ENCODE assay signal across 19 cellular contexts in the genomic region with DNA sequence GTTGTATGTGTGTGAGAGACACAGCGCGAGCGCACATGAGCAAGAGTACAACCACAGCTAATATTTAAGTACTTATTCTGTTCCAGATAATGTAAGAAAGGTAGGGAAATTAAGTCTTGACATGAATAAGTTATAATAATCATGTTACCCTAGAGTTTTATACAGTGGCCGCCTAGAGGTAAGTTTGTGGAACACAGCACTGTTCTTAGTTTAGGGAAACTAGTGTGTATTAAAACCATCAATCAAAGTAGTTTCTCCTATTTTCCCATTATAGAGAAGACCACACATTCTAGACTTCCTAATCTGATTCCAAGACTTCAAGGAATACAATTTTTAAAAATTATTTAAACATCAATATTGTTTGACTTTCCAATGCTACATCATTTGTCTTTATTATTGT. TPM values are rescaled to one million over a fixed set of nuclear protein-coding genes. Genes with fewer than 3 reads are reported as not detected.
DNase-seq lines count a peak whose midpoint lies in the region; TF ChIP-seq lines count a peak whose summit lies in the region.
"Had no signal": no experiment of that assay in that cellular context is flagged by ENCODE, and none has a peak within 500 bp of the region (broad histone marks: within the 10 kb centered on the region; RNA-seq: fewer than 3 reads in every experiment).

No MANE protein-coding gene starts in this region.

- peaks cover 4% of the 10 kb centered on the region for H3K4me1 ChIP-seq in OCI-LY3 (ENCODE audit: low read length)
- H3K4me1 ChIP-seq: adrenal gland had no signal

- H3K4me2 ChIP-seq in OCI-LY3 (ENCODE audit: low read length) = no peak overlapping the region

- BruUV-seq in Calu3 (replicated peaks; lab: Mats Ljungman, UMichigan) = no TSS peak

- no peak overlapping the region for H3K4me3 Mint-ChIP-seq in Calu3 (ENCODE audit: low read depth, unreplicated experiment)
- H3K4me3 Mint-ChIP-seq: T-helper 1 cell treated with Interleukin-12 subunit alpha and Interleukin-12 subunit beta and Interleukin-4 antibody, amounts not matched to agents 30 μg/mL and 1 μg/mL, for 36 hours had no signal

- H3K9me3 Mint-ChIP-seq in Calu3 (ENCODE audit: low read depth, unreplicated experiment) = no peaks in the 10 kb centered on the region
- H3K9me3 Mint-ChIP-seq: T-helper 1 cell treated with Interleukin-12 subunit alpha and Interleukin-12 subunit beta and Interleukin-4 antibody, amounts not matched to agents 30 μg/mL and 1 μg/mL, for 36 hours had no signal

- H3K36me3 ChIP-seq in OCI-LY3 (replicated peaks; ENCODE audit: low read depth, low read length) = no peaks in the 10 kb centered on the region
- H3K36me3 ChIP-seq: adrenal gland, thoracic aorta had no signal

- H3K9me3 ChIP-seq in OCI-LY3 (ENCODE audit: insufficient read depth, low read length) = no peaks in the 10 kb centered on the region
- H3K9me3 ChIP-seq: adrenal gland, thoracic aorta had no signal

- DNase-seq in Calu3 = no peak
- no peak for DNase-seq in epithelial cell of esophagus (ENCODE audit: low read depth)
- DNase-seq in retinal pigment epithelial cell (ENCODE audit: low read depth) = no peak
- no peak for DNase-seq in NK-92 (lab: John Stamatoyannopoulos, UW; ENCODE audit: unreplicated experiment)
- no peak for DNase-seq in activated effector memory CD4-positive, alpha-beta T cell treated with Interleukin-2 at 50 U/mL for 16 hours
- DNase-seq in mesenteric fat pad (ENCODE audit: low spot score) = no peak
- DNase-seq: activated CD4-positive, CD25-positive, alpha-beta regulatory T cell treated with anti-CD3 and anti-CD28 coated beads, Interleukin-2, amount 50 U/mL, for 72 hours; adrenal gland; CD4-positive, CD25-positive, alpha-beta regulatory T cell; EL; erythroblast; hippocampal formation; kidney glomerular epithelial cell; NCI-H1105; NCI-H2107; NCI-H82 had no signal

- H2AFZ ChIP-seq in OCI-LY3 (ENCODE audit: low read depth, low read length) = no peak overlapping the region

- no peaks in the 10 kb centered on the region for H3K79me2 ChIP-seq in OCI-LY3 (ENCODE audit: low read length)

- intact Hi-C loops in Calu3 (cut with micrococcal nuclease; ENCODE audit: unreplicated experiment) = no loop called here

- CTCF ChIA-PET in Calu3 (lab: Charles Lee) = no interaction called here

- H3K27ac Mint-ChIP-seq in Calu3 (ENCODE audit: unreplicated experiment) = no peak overlapping the region
- H3K27ac Mint-ChIP-seq: CD4-positive, CD25-positive, alpha-beta regulatory T cell; T-helper 1 cell treated with Interleukin-12 subunit alpha and Interleukin-12 subunit beta and Interleukin-4 antibody, amounts not matched to agents 30 μg/mL and 1 μg/mL, for 36 hours had no signal

- no peak overlapping the region for H3K27ac ChIP-seq in OCI-LY3 (ENCODE audit: low read length)
- H3K27ac ChIP-seq: adrenal gland, thoracic aorta had no signal

- peaks cover 32% of the 10 kb centered on the region for H3K27me3 ChIP-seq in OCI-LY3 (ENCODE audit: low read depth, low read length)

- H3K4me1 Mint-ChIP-seq in Calu3 (ENCODE audit: low read depth, unreplicated experiment) = peaks cover 71% of the 10 kb centered on the region
- H3K4me1 Mint-ChIP-seq: CD4-positive, CD25-positive, alpha-beta regulatory T cell had no signal

- H3K36me3 Mint-ChIP-seq in Calu3 (ENCODE audit: insufficient read depth, unreplicated experiment) = peaks cover 5% of the 10 kb centered on the region
- H3K36me3 Mint-ChIP-seq: CD4-positive, CD25-positive, alpha-beta regulatory T cell had no signal

- peak; percentile 33 for TF ChIP-seq CTCF in Calu3 (IDR thresholded peaks at IDR 0.05; ENCODE audit: unreplicated experiment)
- 0 out of 2 replicates have a peak, but pooled peaks have one; percentile 17 for TF ChIP-seq CTCF in OCI-LY3 (IDR thresholded peaks at IDR 0.05; ENCODE audit: low read depth, low read length)
- peak; percentile 33 for TF ChIP-seq CTCF in epithelial cell of esophagus (IDR thresholded peaks at IDR 0.05; ENCODE audit: insufficient read depth, low read depth, low read length, missing control alignments)
- TF ChIP-seq CTCF in retinal pigment epithelial cell (conservative IDR thresholded peaks at IDR 0.05; ENCODE audit: low read depth, low read length) = peak; percentile 38

- H3K9ac ChIP-seq in OCI-LY3 (ENCODE audit: low read length) = no peak overlapping the region

- H3K27me3 Mint-ChIP-seq in Calu3 (ENCODE audit: unreplicated experiment) = no peaks in the 10 kb centered on the region

- H3K4me3 ChIP-seq in OCI-LY3 (ENCODE audit: low read length) (no peak overlapping the region), epithelial cell of esophagus (ENCODE audit: low read length) (no peak overlapping the region), retinal pigment epithelial cell (ENCODE audit: low read length) (no peak overlapping the region)
- H3K4me3 ChIP-seq: adrenal gland, thoracic aorta had no signal

- no peaks in the 10 kb centered on the region for H4K20me1 ChIP-seq in OCI-LY3 (ENCODE audit: insufficient read depth, low read length)

RNA-seq across cellular contexts. Expression of gene ALDH1A2, which starts 9.5 kb away (rescaled TPM):
- total RNA-seq in Calu3 (2022) (219 and 231 TPM in 2 replicates), mesenteric fat pad (7.5 TPM)
- total RNA-seq: CD4-positive, CD25-positive, alpha-beta regulatory T cell had no signal

Comparison
In these comparisons a context has a peak if more than half of its experiments do, and no peak if none do; other contexts are left out.
1. RNA of gene ALDH1A2, which starts 9.5 kb away (total RNA-seq): 219 to 231 TPM in Calu3; 7.5 TPM in mesenteric fat pad (single experiment); every median in the first group is over 10 times any median in the second.
2. Peak in every context shown above with its lines, with median percentiles within 50 percentile points of each other: CTCF ChIP-seq.